In the genomic region with DNA sequence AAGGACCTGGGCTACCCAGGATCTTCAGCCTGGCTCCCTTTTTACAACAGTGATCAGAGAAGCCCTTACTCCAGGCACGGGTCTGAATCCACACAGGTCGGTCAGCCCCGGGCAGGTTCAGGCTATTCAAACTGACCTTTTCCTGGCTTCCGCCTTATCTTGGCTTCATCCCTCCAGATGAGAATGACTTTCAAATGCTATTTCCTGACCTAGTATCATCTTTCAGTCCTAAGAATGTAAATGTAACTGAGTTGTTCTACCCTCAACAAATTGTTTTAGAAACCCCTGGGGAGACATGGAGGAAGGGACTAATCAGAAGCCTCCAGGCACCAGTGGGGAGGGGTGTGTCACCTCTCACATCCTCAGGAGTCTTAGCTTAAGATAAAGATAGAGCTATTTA, we compare ENCODE assay signal across 17 cellular contexts.
A peak's percentile ranks its signal among the peaks of the same experiment; 100 is the strongest.
DNase-seq lines count a peak whose midpoint lies in the region; ATAC-seq and TF ChIP-seq lines count a peak whose summit lies in the region.
"Had no signal": no experiment of that assay in that cellular context is flagged by ENCODE, and none has a peak within 500 bp of the region (broad histone marks: within the 10 kb centered on the region; RNA-seq: fewer than 3 reads in every experiment).

No MANE protein-coding gene starts in this region.

- H3K9ac ChIP-seq in ES-I3 (ENCODE audit: low read depth, low read length) = peak overlapping the region; percentile 21; the same call in 1 of the 2 replicates
- no peak overlapping the region for H3K9ac ChIP-seq in NT2/D1 (ENCODE audit: insufficient read length, low read depth)
- H3K9ac ChIP-seq in endodermal cell (ENCODE audit: extremely low read depth, low read length, poor library complexity, severe bottlenecking) = no peak overlapping the region
- H3K9ac ChIP-seq: KMS-11 had no signal

- DNase-seq in NT2/D1 (ENCODE audit: low read depth, low spot score) = peak; percentile 23
- DNase-seq in endodermal cell = peak; percentile 84
- peak; percentile 45 for DNase-seq in iPS-NIHi11 (ENCODE audit: low spot score)
- no peak for DNase-seq in SKM-1 treated with dmso at 0.1 percent for 144 hours (lab: John Stamatoyannopoulos, UW; ENCODE audit: unreplicated experiment)
- no peak for DNase-seq in right atrium auricular region (ENCODE audit: low spot score)
- no peak for DNase-seq in NCI-H2227 (lab: John Stamatoyannopoulos, UW; ENCODE audit: unreplicated experiment)
- no peak for DNase-seq in activated T-cell treated with anti-CD3 and anti-CD28 coated beads, Interleukin-2, amount 50 U/mL, for 72 hours
- DNase-seq: Caco-2, NCI-H1092, NCI-H446 treated with DMSO at 0.1 percent for 48 hours, NCI-H774, RPMI8226 had no signal

- no peaks in the 10 kb centered on the region for H3K36me3 ChIP-seq in ES-I3 (ENCODE audit: insufficient read depth, low read length)
- no peaks in the 10 kb centered on the region for H3K36me3 ChIP-seq in NT2/D1 (ENCODE audit: insufficient read depth, insufficient read length, low read length)
- no peaks in the 10 kb centered on the region for H3K36me3 ChIP-seq in endodermal cell (ENCODE audit: control insufficient read depth, insufficient read depth, low read length)
- peaks cover 25% of the 10 kb centered on the region for H3K36me3 ChIP-seq in right atrium auricular region

- no peak overlapping the region for H3K4me3 ChIP-seq in NT2/D1 (ENCODE audit: insufficient read length, low read depth)
- peak overlapping the region; percentile 30 for H3K4me3 ChIP-seq in endodermal cell (ENCODE audit: low read length)
- no peak overlapping the region for H3K4me3 ChIP-seq in right atrium auricular region
- H3K4me3 ChIP-seq: A549 had no signal

- peaks cover 20% of the 10 kb centered on the region; the same call in 1 of the 2 replicates for H3K4me1 ChIP-seq in ES-I3 (ENCODE audit: insufficient read depth, low read length)
- H3K4me1 ChIP-seq in NT2/D1 (ENCODE audit: insufficient read depth, insufficient read length) = no peaks in the 10 kb centered on the region
- H3K4me1 ChIP-seq in endodermal cell (ENCODE audit: control insufficient read depth, insufficient read depth, low read length) = peaks cover 15% of the 10 kb centered on the region
- H3K4me1 ChIP-seq in right atrium auricular region = peaks cover 0 to 5% of the 10 kb centered on the region in 2 donors
- H3K4me1 ChIP-seq: A549, Caco-2 had no signal

- H3K4me3 Mint-ChIP-seq in endodermal cell = peak overlapping the region; percentile 25
- H3K4me3 Mint-ChIP-seq in activated T-cell treated with anti-CD3 and anti-CD28 coated beads, Interleukin-2, amount 50 U/mL, for 72 hours = no peak overlapping the region
- H3K4me3 Mint-ChIP-seq: CD14-positive monocyte had no signal

- no peaks in the 10 kb centered on the region for H3K9me3 ChIP-seq in ES-I3 (ENCODE audit: control insufficient read depth, insufficient read depth, low read length)
- no peaks in the 10 kb centered on the region for H3K9me3 ChIP-seq in NT2/D1 (ENCODE audit: insufficient read depth, low read length)
- H3K9me3 ChIP-seq in endodermal cell (ENCODE audit: control insufficient read depth, low read length) = no peaks in the 10 kb centered on the region
- H3K9me3 ChIP-seq in right atrium auricular region = no peaks in the 10 kb centered on the region
- H3K9me3 ChIP-seq: A549, Caco-2 had no signal

- H3K36me3 Mint-ChIP-seq in endodermal cell (ENCODE audit: low read depth) = peaks cover 5% of the 10 kb centered on the region
- H3K36me3 Mint-ChIP-seq in activated T-cell treated with anti-CD3 and anti-CD28 coated beads, Interleukin-2, amount 50 U/mL, for 72 hours (ENCODE audit: insufficient read depth in 2 of 2) = no peaks in the 10 kb centered on the region
- H3K36me3 Mint-ChIP-seq: CD14-positive monocyte had no signal

- no peak overlapping the region for H3K27ac ChIP-seq in endodermal cell (ENCODE audit: low read depth, low read length)
- H3K27ac ChIP-seq in right atrium auricular region = no peak overlapping the region
- H3K27ac ChIP-seq: A549, KMS-11 had no signal

- no peak for ATAC-seq in activated T-cell treated with anti-CD3 and anti-CD28 coated beads, Interleukin-2, amount 50 U/mL, for 72 hours (replicated peaks in 1 of 2)
- ATAC-seq: A549, HCT116 had no signal

- peak overlapping the region; percentile 86 for H3K27ac Mint-ChIP-seq in endodermal cell
- no peak overlapping the region for H3K27ac Mint-ChIP-seq in activated T-cell treated with anti-CD3 and anti-CD28 coated beads, Interleukin-2, amount 50 U/mL, for 72 hours

- WGBS in endodermal cell (ENCODE audit: insufficient coverage in 1 of 2, insufficient read length in 1 of 2), 2 experiments = 4% methylated on average over 4 of the region's 4 CpGs; no CpG with 5 or more reads in 1 of the 2 experiments

- H3K4me1 Mint-ChIP-seq in endodermal cell = peaks cover 37% of the 10 kb centered on the region
- H3K4me1 Mint-ChIP-seq in activated T-cell treated with anti-CD3 and anti-CD28 coated beads, Interleukin-2, amount 50 U/mL, for 72 hours (ENCODE audit: low read depth) = no peaks in the 10 kb centered on the region

- TF ChIP-seq CTCF in endodermal cell (conservative IDR thresholded peaks at IDR 0.05) (no peak), right atrium auricular region (IDR thresholded peaks at IDR 0.05) (no peak)

- H3K9me3 Mint-ChIP-seq in endodermal cell = peaks cover 4% of the 10 kb centered on the region
- no peaks in the 10 kb centered on the region for H3K9me3 Mint-ChIP-seq in activated T-cell treated with anti-CD3 and anti-CD28 coated beads, Interleukin-2, amount 50 U/mL, for 72 hours

- H3K27me3 ChIP-seq in NT2/D1 (ENCODE audit: insufficient read depth, insufficient read length) (no peaks in the 10 kb centered on the region), endodermal cell (ENCODE audit: control insufficient read depth, insufficient read depth, low read length, poor library complexity, severe bottlenecking) (peaks cover 17% of the 10 kb centered on the region), right atrium auricular region (no peaks in the 10 kb centered on the region)

- H3K27me3 Mint-ChIP-seq in endodermal cell (ENCODE audit: insufficient read depth) = peaks cover 53% of the 10 kb centered on the region
- H3K27me3 Mint-ChIP-seq in activated T-cell treated with anti-CD3 and anti-CD28 coated beads, Interleukin-2, amount 50 U/mL, for 72 hours (ENCODE audit: low read depth) = peaks cover 27% of the 10 kb centered on the region

Comparison
In these comparisons a context has a peak if more than half of its experiments do, and no peak if none do; other contexts are left out.
1. DNase-seq: peak in NT2/D1 (single experiment), endodermal cell (single experiment) and iPS-NIHi11 (single experiment); none in SKM-1 treated with dmso at 0.1 percent for 144 hours (single experiment), right atrium auricular region (single experiment), NCI-H2227 (single experiment) and activated T-cell treated with anti-CD3 and anti-CD28 coated beads, Interleukin-2, amount 50 U/mL, for 72 hours (0 of 2).